10 cellular contexts compared by ENCODE assay signal in genomic region chr14:68637106-68638021, GRCh38.
DNase-seq lines count a peak whose midpoint lies in the region; ATAC-seq and TF ChIP-seq lines count a peak whose summit lies in the region.
"Had no signal": no experiment of that assay in that cellular context is flagged by ENCODE, and none has a peak within 500 bp of the region (broad histone marks: within the 10 kb centered on the region; RNA-seq: fewer than 3 reads in every experiment).

No MANE protein-coding gene starts in this region.

- TF ChIP-seq POLR2A in spleen (IDR thresholded peaks at IDR 0.05) = no peak

- no peak overlapping the region for H3K4me3 ChIP-seq in duodenal mucosa (ENCODE audit: low read depth in 1 of 2, low read length in 2 of 2)
- H3K4me3 ChIP-seq in spleen = no peak overlapping the region
- no peak overlapping the region for H3K4me3 ChIP-seq in GM23338

- H3K79me2 ChIP-seq in GM23338 (replicated peaks; ENCODE audit: insufficient read depth) = no peaks in the 10 kb centered on the region

- H3K9me3 ChIP-seq in duodenal mucosa (ENCODE audit: control insufficient read depth in 1 of 2, low read length in 2 of 2) = peaks cover 7 to 16% of the 10 kb centered on the region in 2 donors
- H3K9me3 ChIP-seq in spleen = peaks cover 0 to 22% (median 18%) of the 10 kb centered on the region in 8 donors

- H3K4me1 ChIP-seq in duodenal mucosa (ENCODE audit: control insufficient read depth in 1 of 2, insufficient read depth in 2 of 2, low read length in 2 of 2) (peaks cover 24 to 27% of the 10 kb centered on the region in 2 donors), spleen (peaks cover 11 to 37% (median 20%) of the 10 kb centered on the region in 6 donors), GM23338 (ENCODE audit: insufficient read depth) (peaks cover 8% of the 10 kb centered on the region; the same call in 1 of the 2 replicates)

- no peak overlapping the region for H3K27ac Mint-ChIP-seq in GM23338
- H3K27ac Mint-ChIP-seq: activated T-helper 2 cell treated with anti-CD3 and anti-CD28 coated beads, Interferon-gamma antibody, Interleukin-2, Interleukin-4, amounts not matched to agents 10 μg/mL and 5 μg/mL and 100 μg/mL, durations not matched to agents 14 hours and 24 hours and 36 hours had no signal

- no peak overlapping the region for H3K4me2 ChIP-seq in GM23338

- intact Hi-C loops in spleen (cut with DNase I; ENCODE audit: low total_unique reads) = no loop called here

- no peaks in the 10 kb centered on the region for H4K20me1 ChIP-seq in GM23338 (replicated peaks; ENCODE audit: insufficient read depth)

- no peaks in the 10 kb centered on the region for H3K27me3 ChIP-seq in duodenal mucosa (ENCODE audit: control insufficient read depth in 1 of 2, insufficient read depth in 2 of 2, low read length in 2 of 2)
- H3K27me3 ChIP-seq in spleen (replicated peaks in 1 of 7) = no peaks in the 10 kb centered on the region
- no peaks in the 10 kb centered on the region for H3K27me3 ChIP-seq in GM23338 (ENCODE audit: insufficient read depth)

- no peak overlapping the region for H2AFZ ChIP-seq in GM23338

- H3K36me3 Mint-ChIP-seq in GM23338 (ENCODE audit: low read depth) = peaks cover 11% of the 10 kb centered on the region; the same call in 2 of the 3 replicates

- WGBS in spleen, 5 donors = 74 to 87% (median 84%) methylated on average over 13 of the region's 13 CpGs

- H3K27ac ChIP-seq in duodenal mucosa (ENCODE audit: low read depth, low read length) (peak overlapping the region; percentile 61), spleen (peak overlapping the region in 5 of 8 donors; percentile 21 to 54 (median 41)), GM23338 (ENCODE audit: low read depth) (no peak overlapping the region)

- ATAC-seq in left lobe of liver (no peak), HG03108 (IDR thresholded peaks at IDR 0.05; ENCODE audit: unreplicated experiment) (no peak), GM23338 (no peak)

- no peaks in the 10 kb centered on the region for H3K9me2 ChIP-seq in GM23338 (ENCODE audit: insufficient read depth)

- H3K4me1 Mint-ChIP-seq in GM23338 = peaks cover 12% of the 10 kb centered on the region

- TF ChIP-seq CTCF in spleen (IDR thresholded peaks at IDR 0.05 in 8 of 11, conservative IDR thresholded peaks at IDR 0.05 in 3 of 11) (no peak), GM23338 (conservative IDR thresholded peaks at IDR 0.05; ENCODE audit: low read depth in 2 of 2) (no peak)

- H3K36me3 ChIP-seq in duodenal mucosa (ENCODE audit: control insufficient read depth in 1 of 2, insufficient read depth in 2 of 2, low read length in 2 of 2) (no peaks in the 10 kb centered on the region), spleen (no peaks in the 10 kb centered on the region), GM23338 (ENCODE audit: insufficient read depth) (no peaks in the 10 kb centered on the region; the same call in 1 of the 2 replicates)

- DNase-seq in GM04504 (ENCODE audit: low read depth) = peak; percentile 68
- peak; percentile 42 for DNase-seq in left lobe of liver (ENCODE audit: low spot score)
- peak; percentile 40 for DNase-seq in spleen
- no peak for DNase-seq in MV-4-11 (lab: John Stamatoyannopoulos, UW)
- DNase-seq in ACHN = no peak
- DNase-seq in GM23338 (ENCODE audit: low spot score) = no peak
- DNase-seq: NCI-H2029 treated with DMSO at 0.1 percent for 48 hours had no signal

- in situ Hi-C loops in ACHN (cut with HindIII; ENCODE audit: low pct_ligation_motif_present, low pct_unique_long_range_greater_than_20kb, low sequenced_read_pairs) = no loop called here

- H3K9ac ChIP-seq in duodenal mucosa (ENCODE audit: low read depth in 1 of 2, low read length in 2 of 2) = peak overlapping the region; percentile 6 to 15

- peaks cover 15% of the 10 kb centered on the region for H3K9me3 Mint-ChIP-seq in GM23338

- H3K4me3 Mint-ChIP-seq in GM23338 = no peak overlapping the region

- H3F3A ChIP-seq in GM23338 (replicated peaks; ENCODE audit: low read depth) = no peaks in the 10 kb centered on the region

- H3K27me3 Mint-ChIP-seq in GM23338 (ENCODE audit: insufficient read depth, low read depth, poor library complexity) = peaks cover 2% of the 10 kb centered on the region

TF ChIP-seq in GM23338, 12 proteins besides CTCF, POLR2A, EP300 and RAD21:
- TF ChIP-seq ETS1 (IDR thresholded peaks at IDR 0.05) (no peak), ZNF331 (CRISPR knock-in tag; IDR thresholded peaks at IDR 0.05; ENCODE audit: low read depth) (no peak), POLR2AphosphoS5 (IDR thresholded peaks at IDR 0.05; ENCODE audit: low read depth) (no peak), ZNF114 (CRISPR knock-in tag; IDR thresholded peaks at IDR 0.05) (no peak), ZNF462 (CRISPR knock-in tag; IDR thresholded peaks at IDR 0.05) (no peak), EZH2 (IDR thresholded peaks at IDR 0.05; ENCODE audit: low read depth, unreplicated experiment) (no peak), EZH2phosphoT487 (IDR thresholded peaks at IDR 0.05; ENCODE audit: unreplicated experiment) (no peak)

Comparison
In these comparisons a context has a peak if more than half of its experiments do, and no peak if none do; other contexts are left out.
1. DNase-seq: peak in GM04504 (single experiment), left lobe of liver (single experiment) and spleen (single experiment); none in MV-4-11 (single experiment), ACHN (single experiment) and GM23338 (single experiment).